Comparison of ENCODE assay signal across 22 cellular contexts in the genomic region with DNA sequence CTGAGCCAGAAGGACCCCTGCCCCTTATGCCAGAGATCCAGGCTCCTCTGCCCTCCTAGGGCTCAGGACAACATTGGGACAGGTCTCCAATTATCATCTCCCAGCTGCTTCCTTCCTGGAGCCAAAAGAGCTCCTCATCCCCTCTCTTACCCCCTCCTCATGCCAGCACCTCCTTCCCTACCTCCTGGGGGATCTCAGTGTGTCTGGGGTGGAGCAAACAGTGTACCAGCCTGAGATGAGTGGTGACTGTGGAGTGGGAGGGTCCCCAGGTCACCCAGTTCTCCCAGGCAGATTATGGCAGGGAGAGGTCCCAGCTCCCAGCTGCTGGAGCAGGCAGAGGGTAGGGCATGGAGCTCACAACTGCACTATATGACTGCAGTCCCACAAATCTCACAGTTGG. TPM values are rescaled to one million over a fixed set of nuclear protein-coding genes. Genes with fewer than 3 reads are reported as not detected.
"Had no signal": no experiment of that assay in that cellular context is flagged by ENCODE, and none has a peak within 500 bp of the region (broad histone marks: within the 10 kb centered on the region; RNA-seq: fewer than 3 reads in every experiment).

No MANE protein-coding gene starts in this region.

- H3K4me3 Mint-ChIP-seq: T-cell had no signal

- H3K9me3 ChIP-seq: SK-N-SH had no signal

- H3K27ac Mint-ChIP-seq: T-cell had no signal

- DNase-seq: KBM-7, MV-4-11, NCI-H1048, NCI-H1105, NCI-H1417, NCI-H1436 treated with DMSO at 0.1 percent for 48 hours, NCI-H1694, NCI-H187 treated with DMSO at 0.1 percent for 48 hours, NCI-H2029 treated with DMSO at 0.1 percent for 48 hours, NCI-H2171 treated with DMSO at 0.1 percent for 48 hours, NCI-H345, NCI-H524, NCI-H526 treated with DMSO at 0.1 percent for 48 hours, NCI-H774, PC-3, SHP77, SK-N-SH, SW 1271, T-cell had no signal

- H3K27ac ChIP-seq: RWPE1 had no signal

- H3K9me3 Mint-ChIP-seq: T-cell had no signal

- H3K36me3 Mint-ChIP-seq: T-cell had no signal

- ATAC-seq: Panc1, PC-3, T-cell had no signal

- H3K9ac ChIP-seq: SK-N-SH had no signal

- H3K4me2 ChIP-seq: SK-N-SH had no signal

RNA-seq across cellular contexts. Expression of a gene that starts 23.7 kb away (rescaled TPM):
- total RNA-seq: LHCN-M2 had no signal
